In the genomic region with DNA sequence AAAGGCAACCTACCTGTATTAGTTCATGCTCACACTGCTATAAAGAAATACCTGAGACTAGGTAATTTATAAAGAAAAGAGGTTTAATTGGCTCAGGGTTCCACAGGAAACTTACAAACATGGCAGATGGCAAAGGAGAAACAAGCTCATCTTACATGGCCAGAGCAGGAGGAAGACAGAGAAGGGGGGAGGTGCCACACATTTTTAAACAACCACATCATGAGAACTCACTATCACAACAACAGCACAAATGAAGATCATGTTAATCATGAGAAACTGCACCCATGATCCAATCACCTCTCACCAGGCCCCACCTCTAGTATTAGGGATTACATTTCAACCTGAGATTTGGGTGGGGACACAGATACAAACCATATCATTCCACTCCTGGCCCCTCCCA, we compare ENCODE assay signal across 1 cellular context.
TF ChIP-seq lines count a peak whose summit lies in the region.

No MANE protein-coding gene starts in this region.

TF ChIP-seq in SK-N-SH, 30 proteins besides CTCF, POLR2A, EP300 and RAD21 (continued from another document):
- TF ChIP-seq, protein P1, sequence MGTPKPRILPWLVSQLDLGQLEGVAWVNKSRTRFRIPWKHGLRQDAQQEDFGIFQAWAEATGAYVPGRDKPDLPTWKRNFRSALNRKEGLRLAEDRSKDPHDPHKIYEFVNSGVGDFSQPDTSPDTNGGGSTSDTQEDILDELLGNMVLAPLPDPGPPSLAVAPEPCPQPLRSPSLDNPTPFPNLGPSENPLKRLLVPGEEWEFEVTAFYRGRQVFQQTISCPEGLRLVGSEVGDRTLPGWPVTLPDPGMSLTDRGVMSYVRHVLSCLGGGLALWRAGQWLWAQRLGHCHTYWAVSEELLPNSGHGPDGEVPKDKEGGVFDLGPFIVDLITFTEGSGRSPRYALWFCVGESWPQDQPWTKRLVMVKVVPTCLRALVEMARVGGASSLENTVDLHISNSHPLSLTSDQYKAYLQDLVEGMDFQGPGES (IDR thresholded peaks at IDR 0.05; ENCODE audit: low read depth, low read length): no peak
- no peak for TF ChIP-seq PBX3 (IDR thresholded peaks at IDR 0.05)
- no peak for TF ChIP-seq MAX (IDR thresholded peaks at IDR 0.05; ENCODE audit: low read depth)
- TF ChIP-seq SMC3 (IDR thresholded peaks at IDR 0.05; ENCODE audit: low read depth, low read length): no peak
- TF ChIP-seq RCOR1 (IDR thresholded peaks at IDR 0.05; ENCODE audit: low read length): no peak
- no peak for TF ChIP-seq RFX5 (IDR thresholded peaks at IDR 0.05; ENCODE audit: low read length)
- no peak for TF ChIP-seq TEAD4 (IDR thresholded peaks at IDR 0.05; ENCODE audit: borderline replicate concordance, insufficient read depth)
- TF ChIP-seq POLR2AphosphoS5 (IDR thresholded peaks at IDR 0.05; ENCODE audit: low read depth, low read length): no peak
- TF ChIP-seq MEF2A (IDR thresholded peaks at IDR 0.05; ENCODE audit: borderline replicate concordance, low read depth): no peak
- no peak for TF ChIP-seq USF1 (IDR thresholded peaks at IDR 0.05; ENCODE audit: borderline replicate concordance, low read depth)
- no peak for TF ChIP-seq REST (IDR thresholded peaks at IDR 0.05; ENCODE audit: low read depth, low read length)
TF ChIP-seq in SK-N-SH: peak in this region for 0.
